In the genomic region with DNA sequence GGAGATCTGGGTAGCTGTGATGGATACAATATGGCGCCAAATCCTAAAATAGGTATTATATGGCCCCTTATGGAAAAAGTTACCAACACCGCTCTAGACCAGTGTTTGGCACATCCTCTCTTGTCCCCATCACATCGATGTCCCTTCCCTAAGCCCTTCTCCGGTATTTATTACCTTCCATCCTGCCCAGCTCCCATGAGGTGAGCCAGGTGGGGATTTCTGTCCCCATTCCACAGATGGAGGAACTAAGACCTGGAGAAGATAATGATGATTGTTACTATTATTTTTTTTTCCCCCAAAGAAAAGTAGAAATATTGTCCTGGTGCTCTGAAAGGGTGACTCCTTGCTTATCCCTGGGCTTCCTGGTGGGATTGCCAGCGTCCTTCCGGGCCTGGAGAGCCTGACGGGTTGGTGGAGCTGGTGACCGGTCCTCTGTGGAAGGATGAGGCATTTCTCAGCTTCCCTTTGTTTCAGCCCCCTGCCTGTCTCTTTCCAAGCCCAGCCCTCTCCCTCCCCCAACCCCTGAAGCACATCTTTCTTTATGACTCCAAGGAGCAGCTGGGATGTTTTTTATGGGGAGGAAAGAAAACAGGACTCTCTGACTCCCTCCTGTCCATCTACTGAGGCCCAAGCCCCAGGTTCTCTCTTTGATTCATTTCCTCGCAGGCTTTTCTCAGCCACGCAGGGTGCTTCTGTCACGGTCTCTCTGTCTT, we compare ENCODE assay signal across 13 cellular contexts.
"Had no signal": no experiment of that assay in that cellular context is flagged by ENCODE, and none has a peak within 500 bp of the region (broad histone marks: within the 10 kb centered on the region; RNA-seq: fewer than 3 reads in every experiment).

No MANE protein-coding gene starts in this region.

- H3K36me3 Mint-ChIP-seq: activated naive CD8-positive, alpha-beta T cell treated with anti-CD3 and anti-CD28 coated beads for 36 hours; naive B cell had no signal

- H3K27ac Mint-ChIP-seq: activated naive CD8-positive, alpha-beta T cell treated with anti-CD3 and anti-CD28 coated beads for 36 hours; stimulated activated naive CD8-positive, alpha-beta T cell treated with anti-CD3 and anti-CD28 coated beads, Interleukin-15, Interleukin-2, amounts not matched to agents 100 ng/mL and 50 ng/mL, for 24 hours had no signal

- H3K4me3 ChIP-seq: heart right ventricle, thoracic aorta had no signal

- H3K9me3 Mint-ChIP-seq: activated naive CD8-positive, alpha-beta T cell treated with anti-CD3 and anti-CD28 coated beads for 36 hours; activated T-cell treated with anti-CD3 and anti-CD28 coated beads, Interleukin-2, amount 50 U/mL, for 4 hours; naive B cell; stimulated activated naive CD8-positive, alpha-beta T cell treated with anti-CD3 and anti-CD28 coated beads, Interleukin-15, Interleukin-2, amounts not matched to agents 100 ng/mL and 50 ng/mL, for 24 hours had no signal

- DNase-seq: activated CD4-positive, alpha-beta T cell treated with anti-CD3 and anti-CD28 coated beads for 1 hour; activated CD4-positive, alpha-beta T cell treated with anti-CD3 and anti-CD28 coated beads, Interleukin-2, amount 50 U/mL, for 48 hours; activated effector memory CD4-positive, alpha-beta T cell treated with anti-CD3 and anti-CD28 coated beads, Interleukin-2, amount 50 U/mL, for 16 hours; activated naive CD8-positive, alpha-beta T cell treated with anti-CD3 and anti-CD28 coated beads for 36 hours; activated T-cell treated with anti-CD3 and anti-CD28 coated beads, Interleukin-2, amount 50 U/mL, for 4 hours; cerebellar nuclear complex; dermis blood vessel endothelial cell; heart right ventricle; naive B cell; stimulated activated CD4-positive, alpha-beta T cell treated with anti-CD3 and anti-CD28 coated beads, Interleukin-2, amount 100 ng/mL, for 48 hours; stimulated activated CD8-positive, alpha-beta memory T cell treated with anti-CD3 and anti-CD28 coated beads, Interleukin-4, amount 100 ng/mL, for 48 hours had no signal

- H3K9me3 ChIP-seq: heart right ventricle, thoracic aorta had no signal

- H3K27ac ChIP-seq: thoracic aorta had no signal

- H3K4me1 Mint-ChIP-seq: naive B cell had no signal

- ATAC-seq: activated T-cell treated with anti-CD3 and anti-CD28 coated beads, Interleukin-2, amount 50 U/mL, for 4 hours; heart right ventricle had no signal

- H3K4me3 Mint-ChIP-seq: activated naive CD8-positive, alpha-beta T cell treated with anti-CD3 and anti-CD28 coated beads for 36 hours; activated T-cell treated with anti-CD3 and anti-CD28 coated beads, Interleukin-2, amount 50 U/mL, for 4 hours; naive B cell; stimulated activated naive CD8-positive, alpha-beta T cell treated with anti-CD3 and anti-CD28 coated beads, Interleukin-15, Interleukin-2, amounts not matched to agents 100 ng/mL and 50 ng/mL, for 24 hours had no signal

- H3K36me3 ChIP-seq: thoracic aorta had no signal

- H3K27me3 ChIP-seq: heart right ventricle had no signal
